In genomic region chr20:37384683-37385174, GRCh38 we compare ENCODE assay signal across 8 cellular contexts. TPM values are rescaled to one million over a fixed set of nuclear protein-coding genes. Genes with fewer than 3 reads are reported as not detected.
DNase-seq lines count a peak whose midpoint lies in the region; ATAC-seq and TF ChIP-seq lines count a peak whose summit lies in the region.

No MANE protein-coding gene starts in this region.

- H3K9ac ChIP-seq in DND-41 (ENCODE audit: low read depth, low read length), result no peak overlapping the region

- H3K4me1 Mint-ChIP-seq in glutamatergic neuron (ENCODE audit: low read depth, unreplicated experiment), result peaks cover 8% of the 10 kb centered on the region
- peaks cover 8% of the 10 kb centered on the region for H3K4me1 Mint-ChIP-seq in progenitor cell of endocrine pancreas (ENCODE audit: low read depth)

- H3K4me2 ChIP-seq in DND-41 (ENCODE audit: insufficient read depth, low read length), result peak overlapping the region; percentile 50; the same call in 1 of the 2 replicates

- H3K36me3 Mint-ChIP-seq in glutamatergic neuron (ENCODE audit: unreplicated experiment), result no peaks in the 10 kb centered on the region
- H3K36me3 Mint-ChIP-seq in progenitor cell of endocrine pancreas (ENCODE audit: insufficient read depth), result peaks cover 20% of the 10 kb centered on the region

- peak overlapping the region; percentile 37; the same call in 1 of the 2 replicates for H2AFZ ChIP-seq in DND-41 (ENCODE audit: low read depth, low read length)

- peaks cover 13% of the 10 kb centered on the region for H3K27me3 Mint-ChIP-seq in glutamatergic neuron (ENCODE audit: unreplicated experiment)
- no peaks in the 10 kb centered on the region for H3K27me3 Mint-ChIP-seq in progenitor cell of endocrine pancreas

- H3K4me3 ChIP-seq in DND-41 (ENCODE audit: low read depth in 1 of 2, low read length in 2 of 2) (no peak overlapping the region), upper lobe of right lung (peak overlapping the region; percentile 40)

- H3K27me3 ChIP-seq in DND-41 (ENCODE audit: insufficient read depth, low read length, poor library complexity), result no peaks in the 10 kb centered on the region
- H3K27me3 ChIP-seq in upper lobe of right lung, result no peaks in the 10 kb centered on the region

- peaks cover 2% of the 10 kb centered on the region for H4K20me1 ChIP-seq in DND-41 (ENCODE audit: insufficient read depth, low read length)

- intact Hi-C loops in upper lobe of right lung (cut with DNase I), result loop anchor here (10.0 kb wide), 1 partner anchor 110 kb away; no protein-coding TSS in a partner anchor

- peaks cover 18% of the 10 kb centered on the region for H3K9me3 Mint-ChIP-seq in glutamatergic neuron (ENCODE audit: unreplicated experiment)
- H3K9me3 Mint-ChIP-seq in progenitor cell of endocrine pancreas (ENCODE audit: low read depth), result no peaks in the 10 kb centered on the region

- H3K4me3 Mint-ChIP-seq in glutamatergic neuron (ENCODE audit: unreplicated experiment) (peak overlapping the region; percentile 87), progenitor cell of endocrine pancreas (ENCODE audit: low read depth) (no peak overlapping the region)

- H3K9me3 ChIP-seq in DND-41 (ENCODE audit: insufficient read depth, low read length, severe bottlenecking) (no peaks in the 10 kb centered on the region), upper lobe of right lung (no peaks in the 10 kb centered on the region)

- H3K36me3 ChIP-seq in DND-41 (ENCODE audit: insufficient read depth, low read length) (peaks cover 12% of the 10 kb centered on the region), upper lobe of right lung (peaks cover 21% of the 10 kb centered on the region)

- H3K27ac ChIP-seq in DND-41 (ENCODE audit: low read length) (no peak overlapping the region), upper lobe of right lung (no peak overlapping the region)

- DNase-seq in DND-41, result peak; percentile 69
- DNase-seq in RPMI8226, result peak; percentile 71
- peak; percentile 92 for DNase-seq in activated effector memory CD4-positive, alpha-beta T cell treated with anti-CD3 and anti-CD28 coated beads, Interleukin-2, amount 50 U/mL, for 16 hours
- peak; percentile 87 for DNase-seq in glutamatergic neuron
- peak; percentile 74 for DNase-seq in progenitor cell of endocrine pancreas (ENCODE audit: low spot score, unreplicated experiment)
- peak; percentile 83 for DNase-seq in upper lobe of right lung
- DNase-seq in NCI-H2227 treated with DMSO at 0.1 percent for 48 hours (lab: John Stamatoyannopoulos, UW), result no peak

- TF ChIP-seq CTCF in DND-41 (IDR thresholded peaks at IDR 0.05; ENCODE audit: borderline replicate concordance, extremely low read depth, low read length, poor library complexity, severe bottlenecking) (peak; percentile 86), glutamatergic neuron (IDR thresholded peaks at IDR 0.05; ENCODE audit: partially characterized antibody, unreplicated experiment) (peak; percentile 97), progenitor cell of endocrine pancreas (IDR thresholded peaks at IDR 0.05; ENCODE audit: unreplicated experiment) (peak; percentile 83), upper lobe of right lung (IDR thresholded peaks at IDR 0.05) (peak; percentile 88)

- H3K79me2 ChIP-seq in DND-41 (ENCODE audit: insufficient read depth, low read length), result no peaks in the 10 kb centered on the region

- peak; percentile 89 for ATAC-seq in DND-41 (ENCODE audit: insufficient read depth, low read depth)
- ATAC-seq in HG02763 (IDR thresholded peaks at IDR 0.05; ENCODE audit: unreplicated experiment), result peak; percentile 59
- peak; percentile 88 for ATAC-seq in upper lobe of right lung

- H3K27ac Mint-ChIP-seq in glutamatergic neuron (ENCODE audit: unreplicated experiment) (peak overlapping the region; percentile 52), progenitor cell of endocrine pancreas (peak overlapping the region; percentile 74)

- H3K4me1 ChIP-seq in DND-41 (ENCODE audit: insufficient read depth, low read length) (no peaks in the 10 kb centered on the region), upper lobe of right lung (peaks cover 3% of the 10 kb centered on the region)

RNA-seq across cellular contexts. Expression of gene SRC, which starts 38.8 kb away (rescaled TPM):
- total RNA-seq in glutamatergic neuron (ENCODE audit: unreplicated experiment), result 39.2 TPM
- total RNA-seq in progenitor cell of endocrine pancreas, result 126 and 128 TPM in 2 replicates
- total RNA-seq in upper lobe of right lung, result 64.0 TPM
